Comparison of ENCODE assay signal across 8 cellular contexts in genomic region chr16:87464691-87465300, GRCh38.
DNase-seq lines count a peak whose midpoint lies in the region; ATAC-seq and TF ChIP-seq lines count a peak whose summit lies in the region.

No MANE protein-coding gene starts in this region.

- H3K4me1 Mint-ChIP-seq in T-helper 2 cell treated with Interferon-gamma antibody and Interleukin-4, amounts not matched to agents 5 μg/mL and 100 μg/mL, for 36 hours (ENCODE audit: low read depth), result peaks cover 21% of the 10 kb centered on the region

- H3K4me1 ChIP-seq in ACC112 (ENCODE audit: control insufficient read depth, insufficient read depth, low read length, unreplicated experiment), result peaks cover 42% of the 10 kb centered on the region

- H3K36me3 Mint-ChIP-seq in T-helper 2 cell treated with Interferon-gamma antibody and Interleukin-4, amounts not matched to agents 5 μg/mL and 100 μg/mL, for 36 hours (ENCODE audit: low read depth), result no peaks in the 10 kb centered on the region

- peak overlapping the region; percentile 53 for H3K27ac Mint-ChIP-seq in T-helper 2 cell treated with Interferon-gamma antibody and Interleukin-4, amounts not matched to agents 5 μg/mL and 100 μg/mL, for 36 hours

- H3K36me3 ChIP-seq in ACC112 (ENCODE audit: insufficient read depth, low read length), result no peaks in the 10 kb centered on the region

- H3K79me2 ChIP-seq in ACC112 (ENCODE audit: control insufficient read depth, insufficient read depth, low read length, unreplicated experiment), result peaks cover 48% of the 10 kb centered on the region

- peak overlapping the region; percentile 96 for H3K27ac ChIP-seq in ACC112 (ENCODE audit: low read depth, low read length)

- H3K9me3 Mint-ChIP-seq in T-helper 2 cell treated with Interferon-gamma antibody and Interleukin-4, amounts not matched to agents 5 μg/mL and 100 μg/mL, for 36 hours, result no peaks in the 10 kb centered on the region

- peak overlapping the region; percentile 73 for H3K4me3 Mint-ChIP-seq in T-helper 2 cell treated with Interferon-gamma antibody and Interleukin-4, amounts not matched to agents 5 μg/mL and 100 μg/mL, for 36 hours

- H3K27me3 ChIP-seq in ACC112 (ENCODE audit: insufficient read depth, low read length), result no peaks in the 10 kb centered on the region

- H2AFZ ChIP-seq in ACC112 (ENCODE audit: low read length, unreplicated experiment), result no peak overlapping the region

- DNase-seq in HCEC 1CT (peak; percentile 93), cardiac fibroblast (ENCODE audit: low read depth in 2 of 2) (peak; percentile 92 to 95), left kidney (ENCODE audit: low read depth, low spot score) (peak; percentile 71), NCI-H128 (lab: John Stamatoyannopoulos, UW; ENCODE audit: unreplicated experiment) (no peak)
- peak; percentile 61 for DNase-seq in T-helper 2 cell treated with Interferon-gamma antibody and Interleukin-4, amounts not matched to agents 5 μg/mL and 100 μg/mL, for 36 hours (ENCODE audit: low spot score)
- DNase-seq in stimulated activated CD4-positive, alpha-beta T cell treated with anti-CD3 and anti-CD28 coated beads, Interleukin-4, amount 100 ng/mL, for 24 hours, result peak; percentile 56

- H3K27me3 Mint-ChIP-seq in T-helper 2 cell treated with Interferon-gamma antibody and Interleukin-4, amounts not matched to agents 5 μg/mL and 100 μg/mL, for 36 hours (ENCODE audit: low read depth), result no peaks in the 10 kb centered on the region

- H3K4me3 ChIP-seq in ACC112 (ENCODE audit: low read depth, low read length) (peak overlapping the region; percentile 67), cardiac fibroblast (replicated peaks in 1 of 2; ENCODE audit: low read depth in 2 of 2, low read length in 2 of 2) (peak overlapping the region; percentile 17 to 37)

- ATAC-seq in HG03571 (IDR thresholded peaks at IDR 0.05; ENCODE audit: unreplicated experiment), result no peak

- no peak for TF ChIP-seq CTCF in cardiac fibroblast (IDR thresholded peaks at IDR 0.05; ENCODE audit: low read depth, low read length)
